ENCODE assay signal across 17 cellular contexts in the genomic region with DNA sequence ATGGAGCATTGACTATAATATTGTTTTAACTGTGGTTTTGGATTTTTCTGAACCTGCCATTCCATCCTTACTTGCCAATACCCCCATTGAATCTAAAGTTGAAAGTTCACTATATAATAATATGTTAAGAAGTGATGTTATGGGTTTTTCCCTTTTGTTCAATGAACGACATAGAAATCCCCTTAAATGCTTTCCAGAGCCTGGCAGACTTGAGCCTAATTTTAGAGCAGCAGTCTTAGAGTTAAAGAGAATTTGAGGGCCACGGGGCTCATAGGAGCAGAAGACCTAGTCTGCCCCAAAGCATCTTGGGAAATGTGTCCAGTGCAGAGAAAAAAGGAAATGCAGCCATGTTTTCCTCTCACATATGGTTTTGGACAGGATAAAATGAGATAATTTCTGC.
DNase-seq lines count a peak whose midpoint lies in the region; ATAC-seq, FAIRE-seq and TF ChIP-seq lines count a peak whose summit lies in the region.
"Had no signal": no experiment of that assay in that cellular context is flagged by ENCODE, and none has a peak within 500 bp of the region (broad histone marks: within the 10 kb centered on the region; RNA-seq: fewer than 3 reads in every experiment).

No MANE protein-coding gene starts in this region.

- no peak for TF ChIP-seq EP300 in K562 (IDR thresholded peaks at IDR 0.05; ENCODE audit: low read length)

- H3K79me2 ChIP-seq in K562 (ENCODE audit: control insufficient read depth, insufficient read depth, low read length): no peaks in the 10 kb centered on the region

- no TSS peak for BruUV-seq in K562 (replicated peaks; lab: Mats Ljungman, UMichigan)

- DNase-seq in NCI-H2227 treated with DMSO at 0.1 percent for 48 hours (lab: John Stamatoyannopoulos, UW) (peak; percentile 87), K562 (ENCODE audit: extremely low read depth in 1 of 4, low spot score in 3 of 4) (no peak), lower leg skin (ENCODE audit: low spot score in 2 of 2) (no peak), Right ventricle myocardium superior (no peak)
- DNase-seq: C1 segment of cervical spinal cord; Calu3; CD4-positive, alpha-beta T cell; DMS 273 treated with DMSO at 0.1 percent for 48 hours; GOT3; H9 had no signal

- no peak overlapping the region for H3K27ac ChIP-seq in K562 (ENCODE audit: extremely low read depth, low read depth, low read length)

- H3K27me3 ChIP-seq in K562 (ENCODE audit: control insufficient read depth in 2 of 2, insufficient read depth in 2 of 2, low read length in 2 of 2): no peaks in the 10 kb centered on the region

- POLR2A ChIA-PET in K562 (lab: Yijun Ruan, JAX): no interaction called here

- H3K9me3 ChIP-seq in K562 (replicated peaks; ENCODE audit: control insufficient read depth, insufficient read depth, low read depth, low read length): no peaks in the 10 kb centered on the region

- 0 out of 2 replicates have a peak overlapping the region, but pooled peaks have one; percentile 49 for H2AFZ ChIP-seq in K562 (ENCODE audit: low read depth, low read length)

- ATAC-seq in HG02759 (IDR thresholded peaks at IDR 0.05; ENCODE audit: unreplicated experiment) (peak; percentile 55), K562 (no peak), GM21619 (IDR thresholded peaks at IDR 0.05; ENCODE audit: unreplicated experiment) (no peak), Right ventricle myocardium superior (ENCODE audit: poor library complexity) (no peak), GM18873 (IDR thresholded peaks at IDR 0.05; ENCODE audit: low FRiP score, unreplicated experiment) (no peak)
- ATAC-seq: HepG2 had no signal

- no peak for TF ChIP-seq RAD21 in K562 (CRISPR knock-in tag; conservative IDR thresholded peaks at IDR 0.05 in 1 of 2, IDR thresholded peaks at IDR 0.05 in 1 of 2)

- in situ Hi-C loops in K562 (cut with MboI): no loop called here

- CTCF ChIA-PET in K562 (lab: Yijun Ruan, JAX; ENCODE audit: low intra/inter-chr PET ratio): no interaction called here

- no peaks in the 10 kb centered on the region for H4K20me1 ChIP-seq in K562 (replicated peaks; ENCODE audit: control insufficient read depth, insufficient read depth, low read length)

- no peak overlapping the region for H3K9ac ChIP-seq in K562 (ENCODE audit: insufficient read depth in 1 of 2, low read depth in 2 of 2, low read length in 2 of 2)

- no peak for TF ChIP-seq CTCF in K562 (IDR thresholded peaks at IDR 0.05 in 2 of 3, conservative IDR thresholded peaks at IDR 0.05 in 1 of 3; ENCODE audit: insufficient read depth in 2 of 3, low read depth in 1 of 3, low read length in 3 of 3)
- TF ChIP-seq CTCF in lower leg skin (IDR thresholded peaks at IDR 0.05): no peak

- WGBS in K562 (ENCODE audit: insufficient coverage, low coverage, missing lambda C conversion rate): 0% methylated on average over 2 of the region's 2 CpGs
- WGBS in lower leg skin, 2 donors: 23 to 35% methylated on average over 2 of the region's 2 CpGs

- no peaks in the 10 kb centered on the region for H3K36me3 ChIP-seq in K562 (ENCODE audit: control insufficient read depth, insufficient read depth, low read length)

- H3K9me1 ChIP-seq in K562 (ENCODE audit: control insufficient read depth, insufficient read depth, low read length): no peaks in the 10 kb centered on the region

- H3K4me2 ChIP-seq in K562 (ENCODE audit: insufficient read depth, low read length): no peak overlapping the region

- FAIRE-seq in K562 (lab: Jason Lieb, UNC): no peak
- FAIRE-seq: A204.1, GM19239, HepG2, HTR-8/SVneo had no signal

- intact Hi-C loops in K562 (cut with micrococcal nuclease): no loop called here
- intact Hi-C loops in lower leg skin (cut with DNase I; ENCODE audit: low total_unique reads): no loop called here
- intact Hi-C loops in Right ventricle myocardium superior (cut with DNase I): no loop called here

- no peak overlapping the region for H3K4me3 ChIP-seq in K562
- no peak overlapping the region for H3K4me3 ChIP-seq in lower leg skin (ENCODE audit: low read depth, poor library complexity, severe bottlenecking)

- TF ChIP-seq POLR2A in K562 (conservative IDR thresholded peaks at IDR 0.05) (no peak), lower leg skin (IDR thresholded peaks at IDR 0.05) (no peak)

- no peaks in the 10 kb centered on the region for H3K4me1 ChIP-seq in K562 (replicated peaks in 1 of 2; ENCODE audit: control insufficient read depth in 2 of 2, insufficient read depth in 2 of 2, low read length in 2 of 2)

TF ChIP-seq in K562, 482 proteins besides CTCF, POLR2A, EP300 and RAD21:
- TF ChIP-seq RHOXF2B (CRISPR knock-in tag; conservative IDR thresholded peaks at IDR 0.05) (no peak), SNIP1 (IDR thresholded peaks at IDR 0.05; ENCODE audit: low read depth) (no peak), MEF2D (tag; conservative IDR thresholded peaks at IDR 0.05; ENCODE audit: low read depth) (no peak), GABPB2 (CRISPR knock-in tag; conservative IDR thresholded peaks at IDR 0.05) (no peak), FOXJ2 (tag; IDR thresholded peaks at IDR 0.05) (no peak), GABPB1 (CRISPR knock-in tag; IDR thresholded peaks at IDR 0.05) (no peak), HDAC1 (IDR thresholded peaks at IDR 0.05) (no peak), MAFG (tag; conservative IDR thresholded peaks at IDR 0.05) (no peak), PHTF2 (CRISPR knock-in tag; IDR thresholded peaks at IDR 0.05) (no peak), ETV6 (IDR thresholded peaks at IDR 0.05; ENCODE audit: borderline replicate concordance in 1 of 2, low read depth in 2 of 2, low read length in 1 of 2) (no peak), ETV6 (CRISPR knock-in tag; IDR thresholded peaks at IDR 0.05; ENCODE audit: borderline replicate concordance) (no peak), NR2C1 (IDR thresholded peaks at IDR 0.05) (no peak), NR2C1 (tag; IDR thresholded peaks at IDR 0.05) (no peak), U2AF1 (optimal IDR thresholded peaks at IDR 0.05; ENCODE audit: low read depth, low read length) (no peak), ARID4B (CRISPR knock-in tag; IDR thresholded peaks at IDR 0.05) (no peak), POLR3A (IDR thresholded peaks at IDR 0.05; ENCODE audit: borderline replicate concordance, extremely low read depth, insufficient read depth, insufficient read length) (no peak), ZNF707 (CRISPR knock-in tag; conservative IDR thresholded peaks at IDR 0.05) (no peak), SP2 (IDR thresholded peaks at IDR 0.05; ENCODE audit: extremely low read depth, low read depth, low read length, poor library complexity, severe bottlenecking) (no peak), ZSCAN29 (IDR thresholded peaks at IDR 0.05) (no peak), TRIM28 (IDR thresholded peaks at IDR 0.05) (no peak), PRPF4 (IDR thresholded peaks at IDR 0.05; ENCODE audit: insufficient read depth, low read depth, low read length, poor library complexity, severe bottlenecking) (no peak)
- TF ChIP-seq, protein P1, sequence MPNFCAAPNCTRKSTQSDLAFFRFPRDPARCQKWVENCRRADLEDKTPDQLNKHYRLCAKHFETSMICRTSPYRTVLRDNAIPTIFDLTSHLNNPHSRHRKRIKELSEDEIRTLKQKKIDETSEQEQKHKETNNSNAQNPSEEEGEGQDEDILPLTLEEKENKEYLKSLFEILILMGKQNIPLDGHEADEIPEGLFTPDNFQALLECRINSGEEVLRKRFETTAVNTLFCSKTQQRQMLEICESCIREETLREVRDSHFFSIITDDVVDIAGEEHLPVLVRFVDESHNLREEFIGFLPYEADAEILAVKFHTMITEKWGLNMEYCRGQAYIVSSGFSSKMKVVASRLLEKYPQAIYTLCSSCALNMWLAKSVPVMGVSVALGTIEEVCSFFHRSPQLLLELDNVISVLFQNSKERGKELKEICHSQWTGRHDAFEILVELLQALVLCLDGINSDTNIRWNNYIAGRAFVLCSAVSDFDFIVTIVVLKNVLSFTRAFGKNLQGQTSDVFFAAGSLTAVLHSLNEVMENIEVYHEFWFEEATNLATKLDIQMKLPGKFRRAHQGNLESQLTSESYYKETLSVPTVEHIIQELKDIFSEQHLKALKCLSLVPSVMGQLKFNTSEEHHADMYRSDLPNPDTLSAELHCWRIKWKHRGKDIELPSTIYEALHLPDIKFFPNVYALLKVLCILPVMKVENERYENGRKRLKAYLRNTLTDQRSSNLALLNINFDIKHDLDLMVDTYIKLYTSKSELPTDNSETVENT (CRISPR knock-in tag; IDR thresholded peaks at IDR 0.05): no peak
